Comparison of ENCODE assay signal across 8 cellular contexts in genomic region chr3:18513091-18513490, GRCh38.
"Had no signal": no experiment of that assay in that cellular context is flagged by ENCODE, and none has a peak within 500 bp of the region (broad histone marks: within the 10 kb centered on the region; RNA-seq: fewer than 3 reads in every experiment).

No MANE protein-coding gene starts in this region.

- FAIRE-seq: G401.6, GM12878, GM12891, GM12892, GM18507, GM19239 had no signal

- DNase-seq: GDM1, GF-D8 had no signal

- ATAC-seq: GM12878 had no signal

- H3K4me3 ChIP-seq: GM12878 had no signal
